In genomic region chr17:28705728-28706334, GRCh38 we compare ENCODE assay signal across 13 cellular contexts. TPM values are rescaled to one million over a fixed set of nuclear protein-coding genes. Genes with fewer than 3 reads are reported as not detected.
DNase-seq lines count a peak whose midpoint lies in the region; ATAC-seq and TF ChIP-seq lines count a peak whose summit lies in the region.
"Had no signal": no experiment of that assay in that cellular context is flagged by ENCODE, and none has a peak within 500 bp of the region (broad histone marks: within the 10 kb centered on the region; RNA-seq: fewer than 3 reads in every experiment).

No MANE protein-coding gene starts in this region.

- peak in 1 of 2 donors; percentile 7 for ATAC-seq in activated naive CD4-positive, alpha-beta T cell treated with anti-CD3 and anti-CD28 coated beads, Interleukin-2, amount 50 U/mL, for 72 hours
- no peak for ATAC-seq in stimulated activated effector memory CD8-positive, alpha-beta T cell treated with anti-CD3 and anti-CD28 coated beads, Interleukin-12 subunit alpha, Interleukin-12 subunit beta, amount 100 ng/mL, for 72 hours
- ATAC-seq in HG03378 (IDR thresholded peaks at IDR 0.05; ENCODE audit: unreplicated experiment), result no peak

- peak overlapping the region; percentile 74 to 75 for H3K27ac Mint-ChIP-seq in activated naive CD4-positive, alpha-beta T cell treated with anti-CD3 and anti-CD28 coated beads, Interleukin-2, amount 50 U/mL, for 72 hours
- H3K27ac Mint-ChIP-seq in dendritic cell treated with granulocyte-macrophage colony-stimulating factor and Interleukin-4, amounts not matched to agents 40 ng/mL and 50 ng/mL, for 4 days, result peak overlapping the region; percentile 12
- H3K27ac Mint-ChIP-seq in stimulated activated effector memory CD8-positive, alpha-beta T cell treated with anti-CD3 and anti-CD28 coated beads, Interleukin-12 subunit alpha, Interleukin-12 subunit beta, amount 100 ng/mL, for 72 hours, result peak overlapping the region; percentile 89

- no peak overlapping the region for H3K4me3 Mint-ChIP-seq in dendritic cell treated with granulocyte-macrophage colony-stimulating factor and Interleukin-4, amounts not matched to agents 40 ng/mL and 50 ng/mL, for 4 days
- H3K4me3 Mint-ChIP-seq in stimulated activated effector memory CD8-positive, alpha-beta T cell treated with anti-CD3 and anti-CD28 coated beads, Interleukin-12 subunit alpha, Interleukin-12 subunit beta, amount 100 ng/mL, for 72 hours, result no peak overlapping the region

- intact Hi-C loops in dendritic cell treated with granulocyte-macrophage colony-stimulating factor and Interleukin-4, amounts not matched to agents 40 ng/mL and 50 ng/mL, for 4 days (cut with micrococcal nuclease), result no loop called here

- peaks cover 11% of the 10 kb centered on the region for H3K4me1 Mint-ChIP-seq in dendritic cell treated with granulocyte-macrophage colony-stimulating factor and Interleukin-4, amounts not matched to agents 40 ng/mL and 50 ng/mL, for 4 days (ENCODE audit: low read depth)
- peaks cover 15% of the 10 kb centered on the region for H3K4me1 Mint-ChIP-seq in stimulated activated effector memory CD8-positive, alpha-beta T cell treated with anti-CD3 and anti-CD28 coated beads, Interleukin-12 subunit alpha, Interleukin-12 subunit beta, amount 100 ng/mL, for 72 hours

- no peak for TF ChIP-seq CTCF in foreskin fibroblast (IDR thresholded peaks at IDR 0.05; ENCODE audit: low read depth, low read length)

- H3K9me3 Mint-ChIP-seq in activated naive CD4-positive, alpha-beta T cell treated with anti-CD3 and anti-CD28 coated beads, Interleukin-2, amount 50 U/mL, for 72 hours, result no peaks in the 10 kb centered on the region
- no peaks in the 10 kb centered on the region for H3K9me3 Mint-ChIP-seq in dendritic cell treated with granulocyte-macrophage colony-stimulating factor and Interleukin-4, amounts not matched to agents 40 ng/mL and 50 ng/mL, for 4 days
- H3K9me3 Mint-ChIP-seq in stimulated activated effector memory CD8-positive, alpha-beta T cell treated with anti-CD3 and anti-CD28 coated beads, Interleukin-12 subunit alpha, Interleukin-12 subunit beta, amount 100 ng/mL, for 72 hours, result no peaks in the 10 kb centered on the region

- H3K4me3 ChIP-seq in foreskin fibroblast (ENCODE audit: low read depth in 1 of 2, low read length in 2 of 2), result no peak overlapping the region
- H3K4me3 ChIP-seq: SK-N-MC, spleen, suprapubic skin had no signal

- H3K27me3 Mint-ChIP-seq in dendritic cell treated with granulocyte-macrophage colony-stimulating factor and Interleukin-4, amounts not matched to agents 40 ng/mL and 50 ng/mL, for 4 days, result no peaks in the 10 kb centered on the region

- no peak for DNase-seq in activated naive CD4-positive, alpha-beta T cell treated with anti-CD3 and anti-CD28 coated beads, Interleukin-2, amount 50 U/mL, for 72 hours (ENCODE audit: low spot score in 2 of 2)
- DNase-seq in activated naive CD4-positive, alpha-beta T cell treated with anti-CD3 and anti-CD28 coated beads, Interleukin-2, amount 50 U/mL, for 16 hours, result no peak
- no peak for DNase-seq in stimulated activated effector memory CD8-positive, alpha-beta T cell treated with anti-CD3 and anti-CD28 coated beads, Interleukin-12 subunit alpha, Interleukin-12 subunit beta, amount 100 ng/mL, for 72 hours (ENCODE audit: low spot score in 2 of 2)
- DNase-seq in foreskin fibroblast, result no peak
- DNase-seq: activated gamma-delta T cell, GOT3, mesenchymal stem cell, NCI-H1436, spleen had no signal

- H3K36me3 Mint-ChIP-seq in activated naive CD4-positive, alpha-beta T cell treated with anti-CD3 and anti-CD28 coated beads, Interleukin-2, amount 50 U/mL, for 72 hours, result peaks cover 0 to 5% of the 10 kb centered on the region in 2 donors
- peaks cover 65% of the 10 kb centered on the region for H3K36me3 Mint-ChIP-seq in dendritic cell treated with granulocyte-macrophage colony-stimulating factor and Interleukin-4, amounts not matched to agents 40 ng/mL and 50 ng/mL, for 4 days (ENCODE audit: low read depth)
- H3K36me3 Mint-ChIP-seq in stimulated activated effector memory CD8-positive, alpha-beta T cell treated with anti-CD3 and anti-CD28 coated beads, Interleukin-12 subunit alpha, Interleukin-12 subunit beta, amount 100 ng/mL, for 72 hours, result peaks cover 33% of the 10 kb centered on the region

RNA-seq across cellular contexts. Expression of gene PROCA1, which starts 5.9 kb away (rescaled TPM):
- total RNA-seq in activated naive CD4-positive, alpha-beta T cell treated with anti-CD3 and anti-CD28 coated beads, Interleukin-2, amount 50 U/mL, for 72 hours, result 1 to 10 TPM; 5.7 to 6.4 TPM

RNA-seq across cellular contexts. Expression of gene RAB34, which starts 11.8 kb away (rescaled TPM):
- 10 to 100 TPM; 20.5 to 46.4 TPM for total RNA-seq in activated naive CD4-positive, alpha-beta T cell treated with anti-CD3 and anti-CD28 coated beads, Interleukin-2, amount 50 U/mL, for 72 hours

RNA-seq across cellular contexts. Expression of gene RPL23A, which starts 14.0 kb away (rescaled TPM):
- 1,000 to 10,000 TPM; 2,221 to 2,736 TPM for total RNA-seq in activated naive CD4-positive, alpha-beta T cell treated with anti-CD3 and anti-CD28 coated beads, Interleukin-2, amount 50 U/mL, for 72 hours

RNA-seq across cellular contexts. Expression of gene TLCD1, which starts 20.2 kb away (rescaled TPM):
- total RNA-seq in activated naive CD4-positive, alpha-beta T cell treated with anti-CD3 and anti-CD28 coated beads, Interleukin-2, amount 50 U/mL, for 72 hours, result 10 to 100 TPM in 1 of 2 donors, 1 to 10 TPM in 1; 4.4 to 10.2 TPM

RNA-seq across cellular contexts. Expression of gene NEK8, which starts 22.8 kb away (rescaled TPM):
- total RNA-seq in activated naive CD4-positive, alpha-beta T cell treated with anti-CD3 and anti-CD28 coated beads, Interleukin-2, amount 50 U/mL, for 72 hours, result 1 to 10 TPM; 5.3 to 6.4 TPM

Comparison
In these comparisons a context has a peak if more than half of its experiments do, and no peak if none do; other contexts are left out.
1. H3K27ac Mint-ChIP-seq: peak in every context shown above with its lines; median percentile 89 in stimulated activated effector memory CD8-positive, alpha-beta T cell treated with anti-CD3 and anti-CD28 coated beads, Interleukin-12 subunit alpha, Interleukin-12 subunit beta, amount 100 ng/mL, for 72 hours; 74 in activated naive CD4-positive, alpha-beta T cell treated with anti-CD3 and anti-CD28 coated beads, Interleukin-2, amount 50 U/mL, for 72 hours; 12 in dendritic cell treated with granulocyte-macrophage colony-stimulating factor and Interleukin-4, amounts not matched to agents 40 ng/mL and 50 ng/mL, for 4 days.